ENCODE assay signal across 10 cellular contexts in the genomic region with DNA sequence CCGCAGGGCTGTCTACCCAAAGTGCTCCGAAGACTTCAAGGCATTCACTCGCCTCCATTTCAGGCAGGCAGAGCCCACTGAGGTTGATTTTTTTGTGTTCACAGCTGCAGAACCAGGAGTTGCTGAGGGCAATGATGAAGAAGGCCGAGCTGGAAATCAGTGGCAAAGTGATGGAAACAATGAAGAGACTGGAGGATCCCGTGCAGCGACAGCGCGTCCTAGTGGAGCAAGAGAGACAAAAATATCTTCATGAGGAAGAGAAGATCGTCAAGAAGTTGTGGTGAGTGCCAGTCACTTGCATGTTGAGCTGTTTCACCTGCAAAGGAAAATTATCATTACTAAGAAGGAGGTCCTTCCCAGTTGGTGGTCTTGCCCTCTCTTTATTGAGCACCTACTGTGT.
DNase-seq lines count a peak whose midpoint lies in the region; ATAC-seq and TF ChIP-seq lines count a peak whose summit lies in the region.
"Had no signal": no experiment of that assay in that cellular context is flagged by ENCODE, and none has a peak within 500 bp of the region (broad histone marks: within the 10 kb centered on the region; RNA-seq: fewer than 3 reads in every experiment).

No MANE protein-coding gene starts in this region.

- H3K4me1 Mint-ChIP-seq in activated naive CD8-positive, alpha-beta T cell treated with anti-CD3 and anti-CD28 coated beads, Interleukin-2, amount 50 U/mL, for 24 hours = no peaks in the 10 kb centered on the region
- H3K4me1 Mint-ChIP-seq in activated naive CD8-positive, alpha-beta T cell treated with anti-CD3 and anti-CD28 coated beads for 36 hours = no peaks in the 10 kb centered on the region

- no peak overlapping the region for H2AFZ ChIP-seq in PC-3 (ENCODE audit: low read length)

- no peaks in the 10 kb centered on the region for H3K4me1 ChIP-seq in PC-3 (ENCODE audit: insufficient read depth, low read length)
- no peaks in the 10 kb centered on the region for H3K4me1 ChIP-seq in esophagus squamous epithelium
- H3K4me1 ChIP-seq: pancreas had no signal

- TF ChIP-seq POLR2A in esophagus squamous epithelium (IDR thresholded peaks at IDR 0.05) = no peak

- no peaks in the 10 kb centered on the region for H3K9me3 Mint-ChIP-seq in activated naive CD8-positive, alpha-beta T cell treated with anti-CD3 and anti-CD28 coated beads, Interleukin-2, amount 50 U/mL, for 24 hours
- no peaks in the 10 kb centered on the region for H3K9me3 Mint-ChIP-seq in activated naive CD8-positive, alpha-beta T cell treated with anti-CD3 and anti-CD28 coated beads for 36 hours

- TF ChIP-seq CTCF in PC-3 (conservative IDR thresholded peaks at IDR 0.05; ENCODE audit: low read depth, low read length) = peak; percentile 62
- TF ChIP-seq CTCF in fibroblast of the aortic adventitia (IDR thresholded peaks at IDR 0.05; ENCODE audit: insufficient read depth, low read length) = peak; percentile 43
- TF ChIP-seq CTCF in esophagus squamous epithelium (IDR thresholded peaks at IDR 0.05) = peak in 3 of 6 experiments; percentile 20 to 39 (median 22)

- H3K36me3 Mint-ChIP-seq in activated naive CD8-positive, alpha-beta T cell treated with anti-CD3 and anti-CD28 coated beads, Interleukin-2, amount 50 U/mL, for 24 hours (ENCODE audit: low read depth) = no peaks in the 10 kb centered on the region
- H3K36me3 Mint-ChIP-seq in activated naive CD8-positive, alpha-beta T cell treated with anti-CD3 and anti-CD28 coated beads for 36 hours = no peaks in the 10 kb centered on the region

- H3K4me2 ChIP-seq in PC-3 (ENCODE audit: low read length) = no peak overlapping the region

- WGBS in esophagus squamous epithelium, 2 donors = 70 to 71% methylated on average over 9 of the region's 9 CpGs

- no peaks in the 10 kb centered on the region for H4K20me1 ChIP-seq in PC-3 (ENCODE audit: low read length)

- peaks cover 2% of the 10 kb centered on the region for H3K27me3 Mint-ChIP-seq in activated naive CD8-positive, alpha-beta T cell treated with anti-CD3 and anti-CD28 coated beads, Interleukin-2, amount 50 U/mL, for 24 hours
- H3K27me3 Mint-ChIP-seq in activated naive CD8-positive, alpha-beta T cell treated with anti-CD3 and anti-CD28 coated beads for 36 hours = peaks cover 12% of the 10 kb centered on the region

- BruUV-seq in PC-3 (replicated peaks; lab: Mats Ljungman, UMichigan) = no TSS peak

- no peak overlapping the region for H3K4me3 Mint-ChIP-seq in activated naive CD8-positive, alpha-beta T cell treated with anti-CD3 and anti-CD28 coated beads, Interleukin-2, amount 50 U/mL, for 24 hours
- no peak overlapping the region for H3K4me3 Mint-ChIP-seq in activated naive CD8-positive, alpha-beta T cell treated with anti-CD3 and anti-CD28 coated beads for 36 hours

- H3F3A ChIP-seq in PC-3 (ENCODE audit: low read length, unreplicated experiment) = no peaks in the 10 kb centered on the region

- no peak overlapping the region for H3K4me3 ChIP-seq in PC-3 (ENCODE audit: low read length)
- H3K4me3 ChIP-seq in fibroblast of the aortic adventitia (ENCODE audit: low read depth, low read length) = no peak overlapping the region
- H3K4me3 ChIP-seq in esophagus squamous epithelium = no peak overlapping the region
- H3K4me3 ChIP-seq: pancreas had no signal

- H3K36me3 ChIP-seq in PC-3 (ENCODE audit: low read depth, low read length) (no peaks in the 10 kb centered on the region; the same call in 1 of the 2 replicates), esophagus squamous epithelium (peaks cover 0 to 92% (median 19%) of the 10 kb centered on the region in 3 donors)

- peak; percentile 6 for DNase-seq in activated naive CD8-positive, alpha-beta T cell treated with anti-CD3 and anti-CD28 coated beads, Interleukin-2, amount 50 U/mL, for 24 hours
- DNase-seq in activated naive CD8-positive, alpha-beta T cell treated with anti-CD3 and anti-CD28 coated beads for 36 hours = no peak
- peak; percentile 36 for DNase-seq in PC-3
- DNase-seq in fibroblast of the aortic adventitia (ENCODE audit: low read depth) = peak; percentile 37
- DNase-seq in superior temporal gyrus (ENCODE audit: extremely low spot score) = peak; percentile 41
- DNase-seq in NCI-H1105 (lab: John Stamatoyannopoulos, UW) = no peak
- no peak for DNase-seq in NCI-H1694 treated with DMSO at 0.1 percent for 48 hours (lab: John Stamatoyannopoulos, UW)
- no peak for DNase-seq in esophagus squamous epithelium (lab: John Stamatoyannopoulos, UW)
- DNase-seq: GDM1, pancreas had no signal

- no peak overlapping the region for H3K9ac ChIP-seq in PC-3 (ENCODE audit: low read length)

- H3K9me3 ChIP-seq in PC-3 (ENCODE audit: low read length) (no peaks in the 10 kb centered on the region), esophagus squamous epithelium (no peaks in the 10 kb centered on the region)
- H3K9me3 ChIP-seq: pancreas had no signal

- intact Hi-C loops in PC-3 (cut with micrococcal nuclease) (loop anchor here (10.0 kb wide), 1 partner anchor 148 kb away; no protein-coding TSS in a partner anchor), esophagus squamous epithelium (cut with DNase I) (loop anchor here (10.0 kb wide), 1 partner anchor 148 kb away; no protein-coding TSS in a partner anchor)

- CTCF ChIA-PET in PC-3 (lab: Charles Lee) = no interaction called here

- no peaks in the 10 kb centered on the region for H3K79me2 ChIP-seq in PC-3 (ENCODE audit: low read length)

- no peak for ATAC-seq in activated naive CD8-positive, alpha-beta T cell treated with anti-CD3 and anti-CD28 coated beads, Interleukin-2, amount 50 U/mL, for 24 hours
- ATAC-seq in PC-3 = 0 out of 2 replicates have a peak, but pooled peaks have one; percentile 22

- H3K9me2 ChIP-seq in PC-3 (replicated peaks; ENCODE audit: low read length) = no peaks in the 10 kb centered on the region

- H3K27ac ChIP-seq in PC-3 (ENCODE audit: low read length) (no peak overlapping the region), esophagus squamous epithelium (no peak overlapping the region)
- H3K27ac ChIP-seq: pancreas had no signal

- POLR2A ChIA-PET in PC-3 (lab: Charles Lee; ENCODE audit: unreplicated experiment) = no interaction called here

- H3K27me3 ChIP-seq in PC-3 (ENCODE audit: low read length) = no peaks in the 10 kb centered on the region
- no peaks in the 10 kb centered on the region for H3K27me3 ChIP-seq in esophagus squamous epithelium
- H3K27me3 ChIP-seq: pancreas had no signal

- H3K27ac Mint-ChIP-seq in activated naive CD8-positive, alpha-beta T cell treated with anti-CD3 and anti-CD28 coated beads, Interleukin-2, amount 50 U/mL, for 24 hours = no peak overlapping the region
- H3K27ac Mint-ChIP-seq in activated naive CD8-positive, alpha-beta T cell treated with anti-CD3 and anti-CD28 coated beads for 36 hours = no peak overlapping the region

Comparison
In these comparisons a context has a peak if more than half of its experiments do, and no peak if none do; other contexts are left out.
1. DNase-seq: peak in activated naive CD8-positive, alpha-beta T cell treated with anti-CD3 and anti-CD28 coated beads, Interleukin-2, amount 50 U/mL, for 24 hours (single experiment), PC-3 (single experiment), fibroblast of the aortic adventitia (single experiment) and superior temporal gyrus (single experiment); none in activated naive CD8-positive, alpha-beta T cell treated with anti-CD3 and anti-CD28 coated beads for 36 hours (single experiment), NCI-H1105 (single experiment), NCI-H1694 treated with DMSO at 0.1 percent for 48 hours (single experiment) and esophagus squamous epithelium (single experiment).